ENCODE assay signal across 27 cellular contexts in the genomic region with DNA sequence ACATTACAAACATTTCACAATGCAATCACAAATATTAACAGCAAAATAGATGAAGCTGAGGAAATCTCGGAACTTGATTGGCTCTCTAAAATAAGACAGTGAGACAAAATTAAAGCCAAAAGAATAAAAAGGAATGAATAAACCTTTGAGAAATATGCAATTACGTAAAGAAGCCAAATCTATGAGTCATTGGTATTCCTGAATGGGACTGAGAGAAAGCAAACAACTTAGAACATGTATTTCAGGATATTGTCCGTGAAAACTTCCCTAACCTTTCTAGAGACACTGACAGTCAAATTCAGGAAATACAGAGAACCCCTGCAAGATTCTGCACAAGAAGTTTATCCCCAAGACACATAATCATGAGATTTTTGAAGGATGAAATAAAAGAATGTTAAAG. TPM values are rescaled to one million over a fixed set of nuclear protein-coding genes. Genes with fewer than 3 reads are reported as not detected.
"Had no signal": no experiment of that assay in that cellular context is flagged by ENCODE, and none has a peak within 500 bp of the region (broad histone marks: within the 10 kb centered on the region; RNA-seq: fewer than 3 reads in every experiment).

No MANE protein-coding gene starts in this region.

- H3K27me3 ChIP-seq: brain microvascular endothelial cell, colonic mucosa, hepatocyte, left lung, neutrophil, ovary, upper lobe of left lung had no signal

- H3K79me2 ChIP-seq: hepatocyte had no signal

- ATAC-seq: activated CD8-positive, alpha-beta T cell treated with anti-CD3 and anti-CD28 coated beads, Interleukin-2, amount 10 ng/mL, durations not matched to agents 7 days and 5 days; left lung; psoas muscle; right cardiac atrium; stimulated activated naive CD8-positive, alpha-beta T cell treated with anti-CD3 and anti-CD28 coated beads, Interleukin-15, Interleukin-2, amounts not matched to agents 100 U/mL and 50 U/mL, for 24 hours; T-cell had no signal

- H3K4me3 ChIP-seq: colonic mucosa, hepatocyte, left lung, ovary, psoas muscle, upper lobe of left lung had no signal

- H2AFZ ChIP-seq: hepatocyte had no signal

- DNase-seq: activated CD4-positive, alpha-beta T cell treated with anti-CD3 and anti-CD28 coated beads for 1 hour; activated CD4-positive, alpha-beta T cell treated with anti-CD3 and anti-CD28 coated beads, Interleukin-2, amount 50 U/mL, for 1 hour; activated CD8-positive, alpha-beta T cell treated with anti-CD3 and anti-CD28 coated beads, Interleukin-2, amount 10 ng/mL, durations not matched to agents 7 days and 5 days; activated gamma-delta T cell treated with Interleukin-2 at 50 U/mL for 16 hours; activated T-cell treated with anti-CD3 and anti-CD28 coated beads, Interleukin-2, amount 50 U/mL, for 1 hour; anterior cingulate cortex; brain microvascular endothelial cell; colonic mucosa; glutamatergic neuron; immature natural killer cell; kidney glomerular epithelial cell; left lung; ovary; psoas muscle; right cardiac atrium; stimulated activated CD4-positive, alpha-beta T cell treated with anti-CD3 and anti-CD28 coated beads, Interleukin-12 subunit alpha, Interleukin-12 subunit beta, amount 100 ng/mL, for 4 hours; stimulated activated CD4-positive, alpha-beta T cell treated with anti-CD3 and anti-CD28 coated beads, Interleukin-4, amount 100 ng/mL, for 4 hours; stimulated activated naive CD8-positive, alpha-beta T cell treated with anti-CD3 and anti-CD28 coated beads, Interleukin-15, Interleukin-2, amounts not matched to agents 100 U/mL and 50 U/mL, for 24 hours; T-cell; upper lobe of left lung had no signal

- H3K4me1 ChIP-seq: colonic mucosa, left lung, psoas muscle, upper lobe of left lung had no signal

- H3K27ac ChIP-seq: brain microvascular endothelial cell, colonic mucosa, epithelial cell of prostate, hepatocyte, left lung, neutrophil, ovary, psoas muscle, upper lobe of left lung had no signal

- H3K4me2 ChIP-seq: hepatocyte had no signal

- H3K9me3 ChIP-seq: colonic mucosa, left lung, neutrophil, ovary, psoas muscle had no signal

- H3K36me3 ChIP-seq: brain microvascular endothelial cell, colonic mucosa, left lung, neutrophil, ovary, upper lobe of left lung had no signal

RNA-seq across cellular contexts. Expression of gene SPANXN2, which starts 48.4 kb away (rescaled TPM):
- total RNA-seq: activated CD8-positive, alpha-beta T cell treated with anti-CD3 and anti-CD28 coated beads, Interleukin-2, amount 10 ng/mL, durations not matched to agents 7 days and 5 days; colonic mucosa; frontal cortex; hepatocyte; left lung; lung microvascular endothelial cell; ovary; psoas muscle; right cardiac atrium; subcutaneous adipose tissue; T-cell; upper lobe of left lung had no signal
- polyA plus RNA-seq: hepatocyte, immature natural killer cell, ovary, psoas muscle, right cardiac atrium, thymus had no signal
